ENCODE assay signal across 8 cellular contexts in the genomic region with DNA sequence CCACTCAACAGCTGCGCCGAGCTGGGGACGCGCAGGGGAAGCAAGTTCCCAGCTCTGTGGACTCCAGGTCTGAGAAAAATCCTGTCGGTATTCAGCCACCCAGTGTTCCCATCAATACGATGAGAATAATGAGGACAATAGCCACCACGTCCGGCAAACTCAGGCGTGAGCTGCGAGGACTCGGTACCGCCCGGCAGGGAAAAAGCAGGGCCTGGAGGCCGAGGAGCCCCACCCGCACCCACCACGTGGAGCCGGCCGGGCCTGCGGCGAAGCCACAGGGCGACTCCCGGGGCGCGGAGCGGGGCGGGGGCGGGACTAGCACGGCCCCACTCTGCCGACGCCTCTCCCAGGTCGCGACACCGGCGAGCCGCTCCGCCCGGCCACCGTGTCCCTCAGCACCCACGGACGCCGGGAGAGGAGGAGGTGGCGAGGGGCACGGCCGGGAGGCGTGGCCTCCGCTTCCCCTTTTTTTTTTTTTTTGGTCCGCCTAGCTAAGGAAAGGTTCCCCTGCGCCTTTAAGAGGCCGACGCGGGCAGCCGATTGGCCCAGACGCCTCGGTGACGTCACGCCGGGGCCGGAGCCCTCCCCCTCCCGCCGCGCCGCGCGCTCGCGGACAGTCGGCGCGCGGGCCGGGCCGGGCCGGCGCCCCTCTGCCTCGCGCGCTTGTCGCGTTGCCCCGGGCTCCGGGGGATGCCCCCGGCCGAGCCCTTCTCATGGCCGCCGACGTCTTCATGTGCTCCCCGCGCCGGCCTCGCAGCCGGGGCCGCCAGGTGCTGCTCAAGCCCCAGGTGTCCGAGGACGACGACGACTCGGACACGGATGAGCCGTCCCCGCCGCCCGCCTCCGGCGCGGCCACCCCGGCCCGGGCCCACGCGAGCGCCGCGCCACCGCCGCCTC. TPM values are rescaled to one million over a fixed set of nuclear protein-coding genes. Genes with fewer than 3 reads are reported as not detected.
A peak's percentile ranks its signal among the peaks of the same experiment; 100 is the strongest.
DNase-seq lines count a peak whose midpoint lies in the region; ATAC-seq and TF ChIP-seq lines count a peak whose summit lies in the region.

Gene MLXIP (plus strand): TSS at position 616 of the 897 bp plus-strand sequence. CDS start 98 bp downstream, at position 714.

- H3K36me3 ChIP-seq in adipocyte (ENCODE audit: control insufficient read depth, insufficient read depth, low read length, severe bottlenecking) (no peaks in the 10 kb centered on the region), upper lobe of right lung (no peaks in the 10 kb centered on the region)

- H3K4me3 ChIP-seq in GM12865 (ENCODE audit: low read depth, low read length) (peak within 1 kb of the TSS; percentile 57), adipocyte (ENCODE audit: low read length) (peak within 1 kb of the TSS; percentile 94), upper lobe of right lung (peak within 1 kb of the TSS; percentile 81)

- peak; percentile 91 for DNase-seq in GM12865 (ENCODE audit: low read depth)
- peak; percentile 82 for DNase-seq in NCI-H1417 treated with DMSO at 0.1 percent for 48 hours (lab: John Stamatoyannopoulos, UW)
- DNase-seq in T follicular helper cell (ENCODE audit: low read depth) = peak; percentile 81
- peak; percentile 98 for DNase-seq in adipocyte (ENCODE audit: low read depth)
- DNase-seq in cardiac septum (ENCODE audit: low spot score) = peak; percentile 97
- peak; percentile 98 for DNase-seq in posterior vena cava (ENCODE audit: low spot score)
- peak; percentile 97 for DNase-seq in upper lobe of right lung

- H3K27me3 ChIP-seq in adipocyte (replicated peaks; ENCODE audit: control insufficient read depth, insufficient read depth, low read length) (no peaks in the 10 kb centered on the region), upper lobe of right lung (no peaks in the 10 kb centered on the region)

- intact Hi-C loops in cardiac septum (cut with DNase I) = loop anchor here (2.0 kb wide), 1 partner anchor 20 kb away; no protein-coding TSS in a partner anchor
- intact Hi-C loops in posterior vena cava (cut with DNase I) = no loop called here
- intact Hi-C loops in upper lobe of right lung (cut with DNase I) = no loop called here

- H3K4me1 ChIP-seq in adipocyte (ENCODE audit: control insufficient read depth, insufficient read depth, low read length) (peaks cover 45% of the 10 kb centered on the region), upper lobe of right lung (peaks cover 34% of the 10 kb centered on the region)

- peak within 1 kb of the TSS; percentile 89 for H3K9ac ChIP-seq in adipocyte (ENCODE audit: low read length)

- TF ChIP-seq CTCF in GM12865 (IDR thresholded peaks at IDR 0.05; ENCODE audit: insufficient read depth, low read depth, low read length, missing control alignments) (no peak), upper lobe of right lung (IDR thresholded peaks at IDR 0.05) (no peak)

- H3K27ac ChIP-seq in upper lobe of right lung = peak within 1 kb of the TSS; percentile 87

- peak; percentile 86 for ATAC-seq in HG02759 (IDR thresholded peaks at IDR 0.05; ENCODE audit: unreplicated experiment)
- ATAC-seq in upper lobe of right lung = peak; percentile 89

- H3K9me3 ChIP-seq in adipocyte (ENCODE audit: control insufficient read depth, low read length) (no peaks in the 10 kb centered on the region), upper lobe of right lung (no peaks in the 10 kb centered on the region)

RNA-seq across cellular contexts. Expression of gene MLXIP, which starts in this region (rescaled TPM):
- total RNA-seq in cardiac septum (24.7 TPM), posterior vena cava (10 to 100 TPM; 78.3 to 81.4 TPM), upper lobe of right lung (57.4 TPM)

Comparison
In these comparisons a context has a peak if more than half of its experiments do, and no peak if none do; other contexts are left out.
1. Peak in every context shown above with its lines: DNase-seq, ATAC-seq, H3K4me3 ChIP-seq and H3K27ac ChIP-seq.